8 cellular contexts compared by ENCODE assay signal in the genomic region with DNA sequence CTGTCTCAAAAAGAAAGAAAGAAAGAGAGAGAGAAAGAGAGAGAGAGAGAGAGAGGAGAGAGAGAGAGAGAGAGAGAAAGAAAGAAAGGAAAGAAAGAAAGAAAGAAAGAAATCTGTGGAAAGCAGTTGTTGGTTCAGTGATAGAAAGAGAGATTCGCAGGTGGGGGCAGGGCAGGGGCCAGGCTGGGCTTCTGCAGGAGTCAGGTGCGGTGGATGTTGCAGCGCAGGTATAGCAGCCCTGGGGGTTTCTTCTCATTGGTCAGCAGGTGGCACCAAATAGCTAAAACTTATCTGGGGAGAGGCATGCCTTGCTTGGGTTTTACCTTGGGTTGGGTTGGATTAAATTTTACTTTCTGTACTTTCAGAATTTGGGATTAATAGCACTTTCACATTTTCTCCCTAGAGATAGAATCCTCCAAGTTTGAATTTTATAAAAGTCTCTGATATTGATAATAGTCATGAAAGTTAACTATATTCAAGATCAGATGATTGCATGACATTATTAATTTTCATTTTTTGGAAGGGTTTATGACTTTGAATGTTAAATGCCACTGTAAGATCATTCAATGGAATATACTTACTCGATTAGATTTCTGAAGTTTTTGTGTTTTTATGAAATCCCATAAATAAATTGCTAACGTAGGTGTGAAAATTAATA.
DNase-seq lines count a peak whose midpoint lies in the region; ATAC-seq, FAIRE-seq and TF ChIP-seq lines count a peak whose summit lies in the region.

No MANE protein-coding gene starts in this region.

- no peak for TF ChIP-seq POLR2A in GM12892 (IDR thresholded peaks at IDR 0.05; ENCODE audit: low read depth, low read length)

- FAIRE-seq in GM12892 (lab: Jason Lieb, UNC), result peak; percentile 64
- FAIRE-seq in islet of Langerhans (lab: Jason Lieb, UNC), result peak; percentile 69

- no peak overlapping the region for H3K27ac Mint-ChIP-seq in T-cell

- ATAC-seq in HG02610 (IDR thresholded peaks at IDR 0.05; ENCODE audit: unreplicated experiment), result peak; percentile 74
- ATAC-seq in T-cell (replicated peaks in 1 of 4), result peak; percentile 87 to 100 (median 96)
- ATAC-seq in GM19328 (IDR thresholded peaks at IDR 0.05; ENCODE audit: unreplicated experiment), result no peak

- peaks cover 6 to 11% (median 9%) of the 10 kb centered on the region in 3 donors for H3K4me1 Mint-ChIP-seq in T-cell

- H3K4me3 Mint-ChIP-seq in T-cell, result peak overlapping the region in 1 of 3 donors; percentile 22

- POLR2A ChIA-PET in T-cell (lab: Charles Lee), result interaction anchor here (0.6 to 1.0 kb wide), 2 partner anchors 77 to 182 kb away, joined by 3 read pairs; no protein-coding TSS in a partner anchor

- CTCF ChIA-PET in T-cell (lab: Charles Lee), result interaction anchor here (0.6 to 4.9 kb wide), 25 partner anchors 18 to 1187 kb away, joined by 3 to 83 read pairs (median 4); no protein-coding TSS in a partner anchor

- DNase-seq in GM12892 (ENCODE audit: insufficient read length) (peak; percentile 28), NCI-H1092 treated with DMSO at 0.1 percent for 48 hours (lab: John Stamatoyannopoulos, UW) (peak; percentile 35), T-cell (peak; percentile 30 to 73 (median 59)), amniotic epithelial cell (ENCODE audit: low read depth) (peak; percentile 49)
- DNase-seq in stimulated activated CD4-positive, alpha-beta T cell treated with anti-CD3 and anti-CD28 coated beads, Interleukin-4, amount 100 ng/mL, for 4 hours, result peak; percentile 34 to 51

- no peaks in the 10 kb centered on the region for H3K36me3 Mint-ChIP-seq in T-cell

- H3K27me3 Mint-ChIP-seq in T-cell, result peaks cover 10 to 11% of the 10 kb centered on the region in 2 donors

- no peaks in the 10 kb centered on the region for H3K9me3 Mint-ChIP-seq in T-cell
